In genomic region chr9:22158983-22159382, GRCh38 we compare ENCODE assay signal across 9 cellular contexts.
DNase-seq lines count a peak whose midpoint lies in the region; ATAC-seq and TF ChIP-seq lines count a peak whose summit lies in the region.
"Had no signal": no experiment of that assay in that cellular context is flagged by ENCODE, and none has a peak within 500 bp of the region (broad histone marks: within the 10 kb centered on the region; RNA-seq: fewer than 3 reads in every experiment).

No MANE protein-coding gene starts in this region.

- no peak overlapping the region for H3K4me3 Mint-ChIP-seq in activated CD8-positive, alpha-beta T cell treated with anti-CD3 and anti-CD28 coated beads for 36 hours

- POLR2A ChIA-PET in activated CD8-positive, alpha-beta T cell treated with anti-CD3 and anti-CD28 coated beads for 36 hours (lab: Charles Lee), result no interaction called here

- CTCF ChIA-PET in activated CD8-positive, alpha-beta T cell treated with anti-CD3 and anti-CD28 coated beads for 36 hours (lab: Charles Lee), result interaction anchor here (1.2 kb wide), 1 partner anchor 345 kb away, joined by 3 read pairs; no protein-coding TSS in a partner anchor

- ATAC-seq in omental fat pad (ENCODE audit: low FRiP score), result peak; percentile 88
- ATAC-seq in activated CD8-positive, alpha-beta T cell treated with anti-CD3 and anti-CD28 coated beads for 36 hours, result no peak

- H3K36me3 Mint-ChIP-seq in activated CD8-positive, alpha-beta T cell treated with anti-CD3 and anti-CD28 coated beads for 36 hours (ENCODE audit: low read depth), result no peaks in the 10 kb centered on the region

- peaks cover 8% of the 10 kb centered on the region for H3K4me1 Mint-ChIP-seq in activated CD8-positive, alpha-beta T cell treated with anti-CD3 and anti-CD28 coated beads for 36 hours (ENCODE audit: low read depth)

- TF ChIP-seq CTCF in omental fat pad (IDR thresholded peaks at IDR 0.05), result no peak
- TF ChIP-seq CTCF in activated CD8-positive, alpha-beta T cell treated with anti-CD3 and anti-CD28 coated beads for 36 hours (IDR thresholded peaks at IDR 0.05), result no peak

- DNase-seq in CD1c-positive myeloid dendritic cell (ENCODE audit: extremely low spot score) (peak; percentile 94), fibroblast of peridontal ligament (ENCODE audit: extremely low read depth) (peak; percentile 53), omental fat pad (ENCODE audit: low spot score) (peak; percentile 64), occipital lobe (lab: John Stamatoyannopoulos, UW) (no peak)
- DNase-seq in stimulated activated CD4-positive, alpha-beta T cell treated with anti-CD3 and anti-CD28 coated beads, Interleukin-2, amount 100 ng/mL, for 24 hours, result no peak
- DNase-seq in activated CD4-positive, CD25-positive, alpha-beta regulatory T cell (lab: John Stamatoyannopoulos, UW), result no peak
- DNase-seq in activated CD8-positive, alpha-beta T cell treated with anti-CD3 and anti-CD28 coated beads for 36 hours, result no peak
- DNase-seq: SHP77 treated with DMSO at 0.1 percent for 48 hours had no signal

- H3K27ac Mint-ChIP-seq in activated CD8-positive, alpha-beta T cell treated with anti-CD3 and anti-CD28 coated beads for 36 hours, result no peak overlapping the region

- intact Hi-C loops in activated CD8-positive, alpha-beta T cell treated with anti-CD3 and anti-CD28 coated beads for 36 hours (cut with micrococcal nuclease), result no loop called here

- no peaks in the 10 kb centered on the region for H3K9me3 Mint-ChIP-seq in activated CD8-positive, alpha-beta T cell treated with anti-CD3 and anti-CD28 coated beads for 36 hours

- peaks cover 9% of the 10 kb centered on the region for H3K27me3 Mint-ChIP-seq in activated CD8-positive, alpha-beta T cell treated with anti-CD3 and anti-CD28 coated beads for 36 hours

TF ChIP-seq in PFSK-1, 5 proteins besides CTCF, POLR2A, EP300 and RAD21:
- TF ChIP-seq FOXP2 (optimal IDR thresholded peaks at IDR 0.05; ENCODE audit: borderline replicate concordance, extremely low read depth, extremely low read length, insufficient read depth) (peak; percentile 97), TAF1 (IDR thresholded peaks at IDR 0.05; ENCODE audit: borderline replicate concordance, insufficient read depth, low read length) (no peak), SIN3A (IDR thresholded peaks at IDR 0.05; ENCODE audit: borderline replicate concordance, insufficient read depth, low read length) (peak; percentile 68; the same call in 1 of the 2 replicates)
- TF ChIP-seq, protein P1, sequence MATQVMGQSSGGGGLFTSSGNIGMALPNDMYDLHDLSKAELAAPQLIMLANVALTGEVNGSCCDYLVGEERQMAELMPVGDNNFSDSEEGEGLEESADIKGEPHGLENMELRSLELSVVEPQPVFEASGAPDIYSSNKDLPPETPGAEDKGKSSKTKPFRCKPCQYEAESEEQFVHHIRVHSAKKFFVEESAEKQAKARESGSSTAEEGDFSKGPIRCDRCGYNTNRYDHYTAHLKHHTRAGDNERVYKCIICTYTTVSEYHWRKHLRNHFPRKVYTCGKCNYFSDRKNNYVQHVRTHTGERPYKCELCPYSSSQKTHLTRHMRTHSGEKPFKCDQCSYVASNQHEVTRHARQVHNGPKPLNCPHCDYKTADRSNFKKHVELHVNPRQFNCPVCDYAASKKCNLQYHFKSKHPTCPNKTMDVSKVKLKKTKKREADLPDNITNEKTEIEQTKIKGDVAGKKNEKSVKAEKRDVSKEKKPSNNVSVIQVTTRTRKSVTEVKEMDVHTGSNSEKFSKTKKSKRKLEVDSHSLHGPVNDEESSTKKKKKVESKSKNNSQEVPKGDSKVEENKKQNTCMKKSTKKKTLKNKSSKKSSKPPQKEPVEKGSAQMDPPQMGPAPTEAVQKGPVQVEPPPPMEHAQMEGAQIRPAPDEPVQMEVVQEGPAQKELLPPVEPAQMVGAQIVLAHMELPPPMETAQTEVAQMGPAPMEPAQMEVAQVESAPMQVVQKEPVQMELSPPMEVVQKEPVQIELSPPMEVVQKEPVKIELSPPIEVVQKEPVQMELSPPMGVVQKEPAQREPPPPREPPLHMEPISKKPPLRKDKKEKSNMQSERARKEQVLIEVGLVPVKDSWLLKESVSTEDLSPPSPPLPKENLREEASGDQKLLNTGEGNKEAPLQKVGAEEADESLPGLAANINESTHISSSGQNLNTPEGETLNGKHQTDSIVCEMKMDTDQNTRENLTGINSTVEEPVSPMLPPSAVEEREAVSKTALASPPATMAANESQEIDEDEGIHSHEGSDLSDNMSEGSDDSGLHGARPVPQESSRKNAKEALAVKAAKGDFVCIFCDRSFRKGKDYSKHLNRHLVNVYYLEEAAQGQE (IDR thresholded peaks at IDR 0.05; ENCODE audit: insufficient read depth in 1 of 2, low read depth in 2 of 2, low read length in 2 of 2), result peak in 1 of 2 experiments; percentile 37; a peak in 1 of 4 replicates
TF ChIP-seq in PFSK-1: peak in this region for 3.

Comparison
In these comparisons a context has a peak if more than half of its experiments do, and no peak if none do; other contexts are left out.
1. DNase-seq: peak in CD1c-positive myeloid dendritic cell (single experiment), fibroblast of peridontal ligament (single experiment) and omental fat pad (single experiment); none in stimulated activated CD4-positive, alpha-beta T cell treated with anti-CD3 and anti-CD28 coated beads, Interleukin-2, amount 100 ng/mL, for 24 hours (0 of 2), activated CD4-positive, CD25-positive, alpha-beta regulatory T cell (0 of 4), activated CD8-positive, alpha-beta T cell treated with anti-CD3 and anti-CD28 coated beads for 36 hours (single experiment) and occipital lobe (single experiment).